In the genomic region with DNA sequence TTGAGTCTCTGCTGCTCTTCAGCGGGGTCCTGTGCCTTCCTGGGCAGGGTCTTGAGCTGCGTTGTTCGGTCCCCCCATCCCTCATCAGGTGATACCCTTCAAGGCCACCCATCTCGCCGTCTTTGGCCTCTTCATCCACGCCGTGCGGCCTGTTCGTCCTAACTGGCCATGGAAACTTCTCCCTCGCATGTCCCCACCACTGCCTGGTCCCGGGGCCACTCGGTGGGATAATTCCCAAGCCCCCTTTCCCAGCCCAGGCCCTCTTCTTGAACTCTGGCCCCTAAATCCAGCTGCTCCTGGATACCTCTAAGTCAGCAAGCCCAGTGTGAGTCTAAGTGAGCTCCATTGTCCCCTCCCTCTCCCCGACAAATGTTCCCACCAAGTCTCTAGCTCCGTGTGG, we compare ENCODE assay signal across 28 cellular contexts.
"Had no signal": no experiment of that assay in that cellular context is flagged by ENCODE, and none has a peak within 500 bp of the region (broad histone marks: within the 10 kb centered on the region; RNA-seq: fewer than 3 reads in every experiment).

No MANE protein-coding gene starts in this region.

- H3K36me3 Mint-ChIP-seq: mesothelial cell of epicardium had no signal

- FAIRE-seq: islet of Langerhans had no signal

- H2AFZ ChIP-seq: parathyroid adenoma had no signal

- H3K27me3 ChIP-seq: upper lobe of left lung, vagina had no signal

- H3K4me3 ChIP-seq: left ventricle myocardium inferior, lung, upper lobe of left lung, vagina had no signal

- H3K27ac Mint-ChIP-seq: activated CD4-positive, alpha-beta memory T cell treated with anti-CD3 and anti-CD28 coated beads, Interleukin-2, amount 10 ng/mL, durations not matched to agents 7 days and 5 days; activated CD4-positive, alpha-beta T cell treated with anti-CD3 and anti-CD28 coated beads, Interleukin-2, amount 10 ng/mL, durations not matched to agents 7 days and 5 days; activated T-cell treated with anti-CD3 and anti-CD28 coated beads, Interleukin-2, amount 50 U/mL, for 24 hours; endodermal cell; mesothelial cell of epicardium; T-helper 1 cell treated with Interleukin-12 subunit alpha and Interleukin-12 subunit beta and Interleukin-4 antibody, amounts not matched to agents 30 μg/mL and 1 μg/mL, for 36 hours had no signal

- H3K79me2 ChIP-seq: parathyroid adenoma had no signal

- H3K27ac ChIP-seq: foreskin keratinocyte, left ventricle myocardium inferior, parathyroid adenoma, upper lobe of left lung, vagina, WERI-Rb-1 had no signal

- H3K4me3 Mint-ChIP-seq: activated CD4-positive, alpha-beta memory T cell treated with anti-CD3 and anti-CD28 coated beads, Interleukin-2, amount 10 ng/mL, durations not matched to agents 7 days and 5 days; activated CD4-positive, alpha-beta T cell treated with anti-CD3 and anti-CD28 coated beads, Interleukin-2, amount 10 ng/mL, durations not matched to agents 7 days and 5 days; activated T-cell treated with anti-CD3 and anti-CD28 coated beads, Interleukin-2, amount 50 U/mL, for 24 hours; endodermal cell; mesothelial cell of epicardium; stimulated activated naive CD8-positive, alpha-beta T cell treated with anti-CD3 and anti-CD28 coated beads, Interleukin-15, amount 100 ng/mL, for 72 hours; T-helper 1 cell treated with Interleukin-12 subunit alpha and Interleukin-12 subunit beta and Interleukin-4 antibody, amounts not matched to agents 30 μg/mL and 1 μg/mL, for 36 hours had no signal

- H3K4me1 ChIP-seq: left ventricle myocardium inferior, parathyroid adenoma, upper lobe of left lung had no signal

- H3K9me3 ChIP-seq: left ventricle myocardium inferior, upper lobe of left lung, vagina had no signal

- ATAC-seq: esophagus mucosa; foreskin keratinocyte; right cardiac atrium; stimulated activated naive CD8-positive, alpha-beta T cell treated with anti-CD3 and anti-CD28 coated beads, Interleukin-15, amount 100 ng/mL, for 72 hours had no signal

- H3K9me3 Mint-ChIP-seq: activated CD4-positive, alpha-beta memory T cell treated with anti-CD3 and anti-CD28 coated beads, Interleukin-2, amount 10 ng/mL, durations not matched to agents 7 days and 5 days; activated CD4-positive, alpha-beta T cell treated with anti-CD3 and anti-CD28 coated beads, Interleukin-2, amount 10 ng/mL, durations not matched to agents 7 days and 5 days; activated T-cell treated with anti-CD3 and anti-CD28 coated beads, Interleukin-2, amount 50 U/mL, for 24 hours; endodermal cell; mesothelial cell of epicardium; naive B cell; stimulated activated naive CD8-positive, alpha-beta T cell treated with anti-CD3 and anti-CD28 coated beads, Interleukin-15, amount 100 ng/mL, for 72 hours; T-helper 1 cell treated with Interleukin-12 subunit alpha and Interleukin-12 subunit beta and Interleukin-4 antibody, amounts not matched to agents 30 μg/mL and 1 μg/mL, for 36 hours had no signal

- H3K4me1 Mint-ChIP-seq: endodermal cell, mesothelial cell of epicardium had no signal

- H3K9ac ChIP-seq: parathyroid adenoma had no signal

- H3K36me3 ChIP-seq: left ventricle myocardium inferior, upper lobe of left lung, vagina, WERI-Rb-1 had no signal

- H3K27me3 Mint-ChIP-seq: activated CD4-positive, alpha-beta memory T cell treated with anti-CD3 and anti-CD28 coated beads, Interleukin-2, amount 10 ng/mL, durations not matched to agents 7 days and 5 days; activated CD4-positive, alpha-beta T cell treated with anti-CD3 and anti-CD28 coated beads, Interleukin-2, amount 10 ng/mL, durations not matched to agents 7 days and 5 days; activated T-cell treated with anti-CD3 and anti-CD28 coated beads, Interleukin-2, amount 50 U/mL, for 24 hours; naive B cell; stimulated activated naive CD8-positive, alpha-beta T cell treated with anti-CD3 and anti-CD28 coated beads, Interleukin-15, amount 100 ng/mL, for 72 hours had no signal

- DNase-seq: activated CD4-positive, alpha-beta memory T cell treated with anti-CD3 and anti-CD28 coated beads, Interleukin-2, amount 10 ng/mL, durations not matched to agents 7 days and 5 days; activated CD4-positive, alpha-beta T cell treated with anti-CD3 and anti-CD28 coated beads, Interleukin-2, amount 10 ng/mL, durations not matched to agents 7 days and 5 days; activated CD4-positive, CD25-positive, alpha-beta regulatory T cell treated with anti-CD3 and anti-CD28 coated beads, Interleukin-2, amount 50 U/mL, for 72 hours; activated CD8-positive, alpha-beta memory T cell treated with anti-CD3 and anti-CD28 coated beads, Interleukin-2, amount 50 U/mL, for 48 hours; activated gamma-delta T cell treated with Interleukin-2 at 50 U/mL for 16 hours; activated naive CD4-positive, alpha-beta T cell treated with anti-CD3 and anti-CD28 coated beads, Interleukin-2, amount 50 U/mL, for 16 hours; activated T-cell treated with anti-CD3 and anti-CD28 coated beads, Interleukin-2, amount 50 U/mL, for 24 hours; amniotic stem cell; caudate nucleus; endodermal cell; foreskin keratinocyte; left ventricle myocardium inferior; naive B cell; occipital lobe; right cardiac atrium; stimulated activated CD4-positive, alpha-beta T cell treated with anti-CD3 and anti-CD28 coated beads, Interleukin-4, amount 100 ng/mL, for 1 hour; stimulated activated naive CD8-positive, alpha-beta T cell treated with anti-CD3 and anti-CD28 coated beads, Interleukin-15, amount 100 ng/mL, for 72 hours; substantia nigra; T1000; WERI-Rb-1 had no signal
